ENCODE assay signal across 9 cellular contexts in genomic region chr17:36937001-36937960, GRCh38. TPM values are rescaled to one million over a fixed set of nuclear protein-coding genes. Genes with fewer than 3 reads are reported as not detected.
A peak's percentile ranks its signal among the peaks of the same experiment; 100 is the strongest.
DNase-seq lines count a peak whose midpoint lies in the region; ATAC-seq and TF ChIP-seq lines count a peak whose summit lies in the region.
"Had no signal": no experiment of that assay in that cellular context is flagged by ENCODE, and none has a peak within 500 bp of the region (broad histone marks: within the 10 kb centered on the region; RNA-seq: fewer than 3 reads in every experiment).

TSS of gene LHX1 (plus strand) at chr17:36937475. CDS start at chr17:36938198, 723 bp downstream.

- H2AK5ac ChIP-seq in neuronal stem cell (ENCODE audit: low read depth, low read length) = peak within 1 kb of the TSS; percentile 6

- H4K20me1 ChIP-seq in mammary epithelial cell (ENCODE audit: insufficient read depth, low read length) = no peaks in the 10 kb centered on the region

- H3K27ac ChIP-seq in mammary epithelial cell (ENCODE audit: insufficient read depth, low read depth, low read length) (no peak within 1 kb of the TSS), neuronal stem cell (replicated peaks; ENCODE audit: low read length) (no peak within 1 kb of the TSS), aorta (ENCODE audit: low read depth in 1 of 2, low read length in 2 of 2) (no peak within 1 kb of the TSS)

- no peak within 1 kb of the TSS for H3K4ac ChIP-seq in neuronal stem cell (ENCODE audit: low read length)

- H2BK15ac ChIP-seq in neuronal stem cell (ENCODE audit: low read length) = peak within 1 kb of the TSS; percentile 83

- H3K79me2 ChIP-seq in mammary epithelial cell (ENCODE audit: insufficient read depth, low read length) = no peaks in the 10 kb centered on the region

- peaks cover 14% of the 10 kb centered on the region for H3K27me3 ChIP-seq in GM06990 (replicated peaks; ENCODE audit: control insufficient read depth, insufficient read depth, low read length)
- peaks cover 96% of the 10 kb centered on the region for H3K27me3 ChIP-seq in mammary epithelial cell (ENCODE audit: insufficient read depth, low read length)
- H3K27me3 ChIP-seq in neuronal stem cell (ENCODE audit: control insufficient read depth in 3 of 3, insufficient read depth in 3 of 3, low read depth in 1 of 3, low read length in 3 of 3) = peaks cover 89 to 100% (median 99%) of the 10 kb centered on the region in 3 experiments
- no peaks in the 10 kb centered on the region for H3K27me3 ChIP-seq in aorta (ENCODE audit: control insufficient read depth in 1 of 2, insufficient read depth in 2 of 2, low read length in 1 of 2)

- H3K79me1 ChIP-seq in neuronal stem cell (ENCODE audit: low read depth, low read length) = no peaks in the 10 kb centered on the region

- BruUV-seq in mammary epithelial cell (replicated peaks; lab: Mats Ljungman, UMichigan) = no TSS peak

- no peak within 1 kb of the TSS for H2BK120ac ChIP-seq in neuronal stem cell (ENCODE audit: low read depth, low read length)

- H3K4me1 ChIP-seq in mammary epithelial cell (ENCODE audit: insufficient read depth, low read length) (peaks cover 53% of the 10 kb centered on the region), neuronal stem cell (ENCODE audit: control insufficient read depth in 2 of 2, insufficient read depth in 1 of 2, low read depth in 1 of 2, low read length in 2 of 2) (peaks cover 27 to 40% of the 10 kb centered on the region in 2 donors), aorta (ENCODE audit: control insufficient read depth in 1 of 2, insufficient read depth in 2 of 2, low read length in 2 of 2) (no peaks in the 10 kb centered on the region)

- H3K36me3 ChIP-seq in GM06990 (ENCODE audit: control insufficient read depth, insufficient read depth, low read length) (no peaks in the 10 kb centered on the region), mammary epithelial cell (ENCODE audit: insufficient read depth, low read length) (no peaks in the 10 kb centered on the region), neuronal stem cell (replicated peaks in 1 of 2; ENCODE audit: control insufficient read depth in 2 of 2, insufficient read depth in 2 of 2, low read length in 2 of 2) (no peaks in the 10 kb centered on the region), aorta (ENCODE audit: control insufficient read depth in 1 of 2, insufficient read depth in 2 of 2, low read length in 1 of 2) (no peaks in the 10 kb centered on the region)

- ATAC-seq in aorta (ENCODE audit: low FRiP score) = no peak

- H3K9me3 ChIP-seq in mammary epithelial cell (replicated peaks; ENCODE audit: insufficient read depth, low read length) (no peaks in the 10 kb centered on the region), neuronal stem cell (replicated peaks in 1 of 2; ENCODE audit: control insufficient read depth in 2 of 2, insufficient read depth in 1 of 2, low read depth in 1 of 2, low read length in 2 of 2) (no peaks in the 10 kb centered on the region), aorta (ENCODE audit: control insufficient read depth, low read length) (no peaks in the 10 kb centered on the region)

- dilution Hi-C loops in mammary epithelial cell (cut with HindIII; ENCODE audit: low sequenced_read_pairs) = no loop called here

- no peak within 1 kb of the TSS for H2BK5ac ChIP-seq in neuronal stem cell (ENCODE audit: low read length)

- H3K18ac ChIP-seq in neuronal stem cell (ENCODE audit: low read length) = peak within 1 kb of the TSS; percentile 73

- H3K4me2 ChIP-seq in mammary epithelial cell (ENCODE audit: insufficient read depth, low read depth, low read length) = peak within 1 kb of the TSS; percentile 51
- peak within 1 kb of the TSS; percentile 70 for H3K4me2 ChIP-seq in neuronal stem cell (ENCODE audit: insufficient read depth, low read length, poor library complexity, severe bottlenecking)

- H3K14ac ChIP-seq in neuronal stem cell (ENCODE audit: low read length) = no peak within 1 kb of the TSS

- H3K23ac ChIP-seq in neuronal stem cell (ENCODE audit: low read depth, low read length, poor library complexity) = peak within 1 kb of the TSS; percentile 99

- H3K9ac ChIP-seq in mammary epithelial cell (ENCODE audit: insufficient read depth, low read length) (no peak within 1 kb of the TSS), neuronal stem cell (ENCODE audit: low read depth, low read length, poor library complexity) (peak within 1 kb of the TSS; percentile 65)

- 3% methylated on average over 40 of the region's 75 CpGs for WGBS in mammary epithelial cell (ENCODE audit: low coverage, missing lambda C conversion rate)
- no CpG with 5 or more reads among the region's 75 CpGs for WGBS in neuronal stem cell (ENCODE audit: extremely low coverage in 2 of 2, insufficient read length in 2 of 2, insufficient replicate concordance in 1 of 2), 2 donors
- 4% methylated on average over 73 to 75 of the region's 75 CpGs for WGBS in aorta, 2 donors

- TF ChIP-seq CTCF in GM06990 (IDR thresholded peaks at IDR 0.05; ENCODE audit: insufficient read depth, low read length, poor library complexity, severe bottlenecking) = no peak
- TF ChIP-seq CTCF in NB4 (IDR thresholded peaks at IDR 0.05; ENCODE audit: low read depth, low read length) = no peak
- TF ChIP-seq CTCF in mammary epithelial cell (conservative IDR thresholded peaks at IDR 0.05 in 1 of 2, IDR thresholded peaks at IDR 0.05 in 1 of 2; ENCODE audit: extremely low read depth in 1 of 2, insufficient read depth in 1 of 2, low read depth in 1 of 2, low read length in 2 of 2) = no peak

- intact Hi-C loops in mammary epithelial cell (cut with micrococcal nuclease) (loop anchor here (10.0 kb wide), 1 partner anchor 1132 kb away; the partner anchor contains the start of gene TAF15), aorta (cut with DNase I) (no loop called here)

- TF ChIP-seq POLR2A in NB4 (IDR thresholded peaks at IDR 0.05; ENCODE audit: extremely low read depth, insufficient read length) = no peak

- no peak within 1 kb of the TSS for H2BK12ac ChIP-seq in neuronal stem cell (ENCODE audit: low read length)

- in situ Hi-C loops in mammary epithelial cell (cut with MboI; ENCODE audit: low sequenced_read_pairs in 2 of 2) = no loop called here

- no peak for DNase-seq in GM06990 (ENCODE audit: extremely low read depth, insufficient read length)
- DNase-seq in NB4 (ENCODE audit: low read depth) = peak; percentile 40
- DNase-seq in mammary epithelial cell = no peak
- DNase-seq in neuronal stem cell (ENCODE audit: low spot score) = no peak
- DNase-seq in RPMI8226 = no peak
- DNase-seq in aorta = no peak
- no peak for DNase-seq in OCI-M1 (lab: John Stamatoyannopoulos, UW)
- no peak for DNase-seq in AML-193 (lab: John Stamatoyannopoulos, UW)

- CTCF ChIA-PET in mammary epithelial cell (lab: Charles Lee; ENCODE audit: low non-redundant PET) = no interaction called here

- H4K91ac ChIP-seq in neuronal stem cell (ENCODE audit: low read depth, low read length, poor library complexity) = no peak within 1 kb of the TSS

- H3K4me3 ChIP-seq in GM06990 (replicated peaks; ENCODE audit: low read depth, low read length) = peak within 1 kb of the TSS; percentile 42
- H3K4me3 ChIP-seq in NB4 (ENCODE audit: low read depth, low read length) = peak within 1 kb of the TSS; percentile 27
- H3K4me3 ChIP-seq in mammary epithelial cell (replicated peaks in 1 of 3; ENCODE audit: insufficient read depth in 1 of 3, low read depth in 2 of 3, low read length in 3 of 3) = no peak within 1 kb of the TSS
- H3K4me3 ChIP-seq in neuronal stem cell (ENCODE audit: low read length in 2 of 2) = peak within 1 kb of the TSS; percentile 34 to 59
- no peak within 1 kb of the TSS for H3K4me3 ChIP-seq in aorta (ENCODE audit: low read length in 2 of 2)

- no peak within 1 kb of the TSS for H4K8ac ChIP-seq in neuronal stem cell (ENCODE audit: low read depth, low read length)

- H2AFZ ChIP-seq in mammary epithelial cell (ENCODE audit: low read depth, low read length) = no peak within 1 kb of the TSS
- H2AFZ ChIP-seq in neuronal stem cell (ENCODE audit: low read length) = peak within 1 kb of the TSS; percentile 94

RNA-seq across cellular contexts. Expression of gene LHX1, which starts in this region (rescaled TPM):
- total RNA-seq in mammary epithelial cell (not detected), aorta (not detected)
- polyA plus RNA-seq in mammary epithelial cell (not detected), aorta (not detected)
- not detected for polyA minus RNA-seq in mammary epithelial cell
- 0.04 TPM for polyA plus RNA-seq in neuronal stem cell (2013, experiment 1 of 2)
- 0.06 TPM for polyA plus RNA-seq in neuronal stem cell (2013, experiment 2 of 2)
- total RNA-seq: fibroblast of villous mesenchyme had no signal

Comparison
In these comparisons a context has a peak if more than half of its experiments do, and no peak if none do; other contexts are left out.
1. H3K4me3 ChIP-seq: peak in GM06990 (single experiment), NB4 (single experiment) and neuronal stem cell (2 of 2); none in mammary epithelial cell (0 of 3) and aorta (0 of 2).